21 cellular contexts compared by ENCODE assay signal in genomic region chr2:66568650-66569300, GRCh38.
DNase-seq lines count a peak whose midpoint lies in the region; TF ChIP-seq lines count a peak whose summit lies in the region.
"Had no signal": no experiment of that assay in that cellular context is flagged by ENCODE, and none has a peak within 500 bp of the region (broad histone marks: within the 10 kb centered on the region; RNA-seq: fewer than 3 reads in every experiment).

No MANE protein-coding gene starts in this region.

- H3K4me1 ChIP-seq in neuronal stem cell (ENCODE audit: control insufficient read depth in 2 of 2, insufficient read depth in 1 of 2, low read depth in 1 of 2, low read length in 2 of 2): peaks cover 29 to 36% of the 10 kb centered on the region in 2 donors

- H3K27ac Mint-ChIP-seq in chondrocyte (ENCODE audit: unreplicated experiment): peak overlapping the region; percentile 23
- H3K27ac Mint-ChIP-seq in mesothelial cell of epicardium: peak overlapping the region; percentile 94
- H3K27ac Mint-ChIP-seq in type B pancreatic cell: peak overlapping the region; percentile 72
- H3K27ac Mint-ChIP-seq: activated CD8-positive, alpha-beta T cell treated with anti-CD3 and anti-CD28 coated beads for 36 hours; activated naive CD8-positive, alpha-beta T cell treated with anti-CD3 and anti-CD28 coated beads for 36 hours; CD8-positive, alpha-beta memory T cell; T-helper 17 cell had no signal

- H3K4me3 Mint-ChIP-seq in chondrocyte (ENCODE audit: unreplicated experiment): no peak overlapping the region
- H3K4me3 Mint-ChIP-seq in mesothelial cell of epicardium: no peak overlapping the region
- H3K4me3 Mint-ChIP-seq in type B pancreatic cell: peak overlapping the region; percentile 21
- H3K4me3 Mint-ChIP-seq: activated CD8-positive, alpha-beta T cell treated with anti-CD3 and anti-CD28 coated beads for 36 hours; activated naive CD8-positive, alpha-beta T cell treated with anti-CD3 and anti-CD28 coated beads for 36 hours; CD8-positive, alpha-beta memory T cell; T-helper 17 cell had no signal

- no peak overlapping the region for H3K4ac ChIP-seq in neuronal stem cell (ENCODE audit: low read length)

- H3K27me3 ChIP-seq in neuronal stem cell (ENCODE audit: control insufficient read depth in 3 of 3, insufficient read depth in 3 of 3, low read depth in 1 of 3, low read length in 3 of 3): no peaks in the 10 kb centered on the region

- H4K8ac ChIP-seq in neuronal stem cell (ENCODE audit: low read depth, low read length): no peak overlapping the region

- no peak overlapping the region for H2AK5ac ChIP-seq in neuronal stem cell (ENCODE audit: low read depth, low read length)

- TF ChIP-seq CTCF in chondrocyte (IDR thresholded peaks at IDR 0.05) (no peak), mesothelial cell of epicardium (IDR thresholded peaks at IDR 0.05; ENCODE audit: unreplicated experiment) (no peak), type B pancreatic cell (conservative IDR thresholded peaks at IDR 0.05) (no peak)

- H3K4me2 ChIP-seq in neuronal stem cell (ENCODE audit: insufficient read depth, low read length, poor library complexity, severe bottlenecking): no peak overlapping the region

- H4K91ac ChIP-seq in neuronal stem cell (ENCODE audit: low read depth, low read length, poor library complexity): no peak overlapping the region

- no peak overlapping the region for H2AFZ ChIP-seq in neuronal stem cell (ENCODE audit: low read length)

- H3K9ac ChIP-seq in neuronal stem cell (ENCODE audit: low read depth, low read length, poor library complexity): no peak overlapping the region

- H3K27me3 Mint-ChIP-seq in chondrocyte (ENCODE audit: low read depth): no peaks in the 10 kb centered on the region
- H3K27me3 Mint-ChIP-seq in mesothelial cell of epicardium (ENCODE audit: low read depth): no peaks in the 10 kb centered on the region
- no peaks in the 10 kb centered on the region for H3K27me3 Mint-ChIP-seq in type B pancreatic cell

- no CpG with 5 or more reads among the region's 4 CpGs for WGBS in neuronal stem cell (ENCODE audit: extremely low coverage in 2 of 2, insufficient read length in 2 of 2, insufficient replicate concordance in 1 of 2), 2 donors

- H3K9me3 ChIP-seq in neuronal stem cell (replicated peaks in 1 of 2; ENCODE audit: control insufficient read depth in 2 of 2, insufficient read depth in 1 of 2, low read depth in 1 of 2, low read length in 2 of 2): no peaks in the 10 kb centered on the region
- H3K9me3 ChIP-seq: mucosa of descending colon had no signal

- H3K27ac ChIP-seq in neuronal stem cell (replicated peaks; ENCODE audit: low read length): no peak overlapping the region
- H3K27ac ChIP-seq: epithelial cell of prostate had no signal

- H2BK15ac ChIP-seq in neuronal stem cell (ENCODE audit: low read length): no peak overlapping the region

- H3K36me3 Mint-ChIP-seq in chondrocyte (ENCODE audit: low read depth): peaks cover 3% of the 10 kb centered on the region
- H3K36me3 Mint-ChIP-seq in mesothelial cell of epicardium: peaks cover 19% of the 10 kb centered on the region
- peaks cover 35% of the 10 kb centered on the region for H3K36me3 Mint-ChIP-seq in type B pancreatic cell
- H3K36me3 Mint-ChIP-seq: activated naive CD8-positive, alpha-beta T cell treated with anti-CD3 and anti-CD28 coated beads for 36 hours; CD8-positive, alpha-beta memory T cell had no signal

- H3K4me1 Mint-ChIP-seq in chondrocyte (ENCODE audit: low read depth) (peaks cover 25% of the 10 kb centered on the region), mesothelial cell of epicardium (peaks cover 80% of the 10 kb centered on the region), type B pancreatic cell (ENCODE audit: unreplicated experiment) (peaks cover 69% of the 10 kb centered on the region)
- H3K4me1 Mint-ChIP-seq: activated naive CD8-positive, alpha-beta T cell treated with anti-CD3 and anti-CD28 coated beads for 36 hours; CD8-positive, alpha-beta memory T cell; T-helper 17 cell had no signal

- H2BK120ac ChIP-seq in neuronal stem cell (ENCODE audit: low read depth, low read length): no peak overlapping the region

- no peaks in the 10 kb centered on the region for H3K79me1 ChIP-seq in neuronal stem cell (ENCODE audit: low read depth, low read length)

- H2BK5ac ChIP-seq in neuronal stem cell (ENCODE audit: low read length): no peak overlapping the region

- no peak overlapping the region for H3K14ac ChIP-seq in neuronal stem cell (ENCODE audit: low read length)

- H3K23ac ChIP-seq in neuronal stem cell (ENCODE audit: low read depth, low read length, poor library complexity): no peak overlapping the region

- H3K18ac ChIP-seq in neuronal stem cell (ENCODE audit: low read length): no peak overlapping the region

- DNase-seq in NOMO-1 treated with DMSO at 0.1 percent for 48 hours (lab: John Stamatoyannopoulos, UW; ENCODE audit: unreplicated experiment) (peak; percentile 9), NOMO-1 treated with dmso at 0.1 percent for 144 hours (lab: John Stamatoyannopoulos, UW; ENCODE audit: unreplicated experiment) (no peak), chondrocyte (ENCODE audit: low spot score) (no peak), mesothelial cell of epicardium (ENCODE audit: low spot score in 2 of 2, unreplicated experiment in 2 of 2) (no peak), type B pancreatic cell (ENCODE audit: extremely low spot score, unreplicated experiment) (no peak), DMS53 (lab: John Stamatoyannopoulos, UW) (no peak), NCI-H748 (lab: John Stamatoyannopoulos, UW; ENCODE audit: unreplicated experiment) (no peak), neuronal stem cell (ENCODE audit: low spot score) (no peak)
- DNase-seq: activated CD4-positive, alpha-beta T cell treated with anti-CD3 and anti-CD28 coated beads for 1 hour; activated CD8-positive, alpha-beta T cell treated with anti-CD3 and anti-CD28 coated beads for 36 hours; activated effector memory CD4-positive, alpha-beta T cell treated with Interleukin-2 at 50 U/mL for 16 hours; activated naive CD8-positive, alpha-beta T cell treated with anti-CD3 and anti-CD28 coated beads for 36 hours; AML-193; CD8-positive, alpha-beta memory T cell; dorsolateral prefrontal cortex; GOT3; mucosa of descending colon; NCI-H1694; NCI-H510A treated with DMSO at 0.1 percent for 48 hours; T-helper 17 cell had no signal

- H3K4me3 ChIP-seq in neuronal stem cell (ENCODE audit: low read length in 2 of 2): no peak overlapping the region
- H3K4me3 ChIP-seq: dorsolateral prefrontal cortex, mucosa of descending colon had no signal

- peaks cover 0 to 40% of the 10 kb centered on the region in 2 donors for H3K36me3 ChIP-seq in neuronal stem cell (replicated peaks in 1 of 2; ENCODE audit: control insufficient read depth in 2 of 2, insufficient read depth in 2 of 2, low read length in 2 of 2)

- no peak overlapping the region for H2BK12ac ChIP-seq in neuronal stem cell (ENCODE audit: low read length)

- H3K9me3 Mint-ChIP-seq in chondrocyte (ENCODE audit: low read depth): no peaks in the 10 kb centered on the region
- no peaks in the 10 kb centered on the region for H3K9me3 Mint-ChIP-seq in mesothelial cell of epicardium
- no peaks in the 10 kb centered on the region for H3K9me3 Mint-ChIP-seq in type B pancreatic cell
- H3K9me3 Mint-ChIP-seq: activated CD8-positive, alpha-beta T cell treated with anti-CD3 and anti-CD28 coated beads for 36 hours; activated naive CD8-positive, alpha-beta T cell treated with anti-CD3 and anti-CD28 coated beads for 36 hours had no signal

Comparison
In these comparisons a context has a peak if more than half of its experiments do, and no peak if none do; other contexts are left out.
1. H3K27ac Mint-ChIP-seq: peak in every context shown above with its lines; median percentile 94 in mesothelial cell of epicardium; 72 in type B pancreatic cell; 23 in chondrocyte.